11 cellular contexts compared by ENCODE assay signal in the genomic region with DNA sequence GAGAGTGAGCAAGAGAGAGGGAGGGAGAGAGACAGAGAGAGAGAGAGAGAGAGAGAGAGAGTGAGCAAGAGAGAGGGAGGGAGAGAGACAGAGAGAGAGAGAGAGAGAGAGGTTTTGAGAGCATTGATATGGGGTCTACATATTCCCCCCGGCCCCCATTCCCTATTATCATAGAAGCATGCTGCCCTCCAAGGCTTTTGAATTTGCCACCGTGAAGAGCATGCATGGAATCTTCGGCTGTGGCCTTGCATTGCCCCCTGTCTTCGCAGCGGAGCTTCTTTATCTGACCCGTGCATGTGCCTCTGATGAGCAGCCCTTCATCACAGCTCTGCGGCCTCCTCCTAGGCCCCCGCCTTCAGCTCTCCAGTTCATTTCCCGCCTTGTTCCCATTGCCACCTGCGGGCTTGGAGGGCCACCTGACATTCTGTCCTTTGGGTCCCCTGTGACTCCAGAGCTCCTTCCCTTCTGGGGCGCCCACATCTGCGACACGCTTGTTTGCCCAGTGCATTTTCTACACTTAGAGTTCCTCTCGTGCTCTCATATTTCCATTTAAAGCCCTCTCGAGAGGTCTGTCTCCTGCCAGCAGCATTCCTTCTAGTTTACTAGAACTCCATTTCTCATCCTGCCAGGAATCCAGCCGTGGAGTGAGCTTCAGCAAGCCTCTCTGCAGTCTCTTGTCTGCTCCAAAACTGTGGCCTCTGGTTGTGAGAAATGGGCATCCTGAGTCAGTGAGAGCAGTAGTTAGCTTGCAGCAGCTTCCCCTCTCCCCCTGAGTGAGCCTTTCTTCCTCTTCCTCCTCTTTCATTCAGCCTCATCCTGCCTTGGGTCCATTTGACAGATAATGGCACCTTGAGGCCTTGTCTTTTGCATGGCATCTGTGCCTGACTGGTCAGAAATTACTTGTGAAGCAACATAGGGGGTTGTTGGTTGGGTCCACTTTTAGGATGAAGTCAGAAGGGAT. TPM values are rescaled to one million over a fixed set of nuclear protein-coding genes. Genes with fewer than 3 reads are reported as not detected.
DNase-seq lines count a peak whose midpoint lies in the region; ATAC-seq and TF ChIP-seq lines count a peak whose summit lies in the region.
"Had no signal": no experiment of that assay in that cellular context is flagged by ENCODE, and none has a peak within 500 bp of the region (broad histone marks: within the 10 kb centered on the region; RNA-seq: fewer than 3 reads in every experiment).

No MANE protein-coding gene starts in this region.

- peaks cover 3 to 7% (median 7%) of the 10 kb centered on the region in 3 donors for H3K36me3 Mint-ChIP-seq in naive thymus-derived CD8-positive, alpha-beta T cell

- CTCF ChIA-PET in AG04450 (lab: Charles Lee): interaction anchor here (0.8 to 1.5 kb wide), 4 partner anchors 13 to 443 kb away, joined by 3 to 6 read pairs (median 4); no protein-coding TSS in a partner anchor

- TF ChIP-seq CTCF in AG04450 (IDR thresholded peaks at IDR 0.05; ENCODE audit: low read depth, low read length) (0 out of 2 replicates have a peak, but pooled peaks have one; percentile 19), GM10266 (IDR thresholded peaks at IDR 0.05; ENCODE audit: control insufficient read depth, insufficient read depth, low read depth, missing control alignments) (no peak)

- H3K27me3 ChIP-seq in AG04450 (ENCODE audit: control insufficient read depth, insufficient read depth, low read length) (no peaks in the 10 kb centered on the region), duodenal mucosa (ENCODE audit: control insufficient read depth in 1 of 2, insufficient read depth in 2 of 2, low read length in 2 of 2) (no peaks in the 10 kb centered on the region)

- H3K27ac ChIP-seq in AG04450 (ENCODE audit: low read depth, low read length) (peak overlapping the region; percentile 89), duodenal mucosa (ENCODE audit: low read depth, low read length) (peak overlapping the region; percentile 3)

- peaks cover 32 to 53% (median 46%) of the 10 kb centered on the region in 4 donors for H3K4me1 Mint-ChIP-seq in naive thymus-derived CD8-positive, alpha-beta T cell

- no peaks in the 10 kb centered on the region for H3K9me3 Mint-ChIP-seq in naive thymus-derived CD8-positive, alpha-beta T cell

- peaks cover 0 to 10% of the 10 kb centered on the region in 2 donors for H3K36me3 ChIP-seq in duodenal mucosa (ENCODE audit: control insufficient read depth in 1 of 2, insufficient read depth in 2 of 2, low read length in 2 of 2)

- peak overlapping the region; percentile 13; the same call in 1 of the 2 replicates for H3K4me3 ChIP-seq in AG04450 (ENCODE audit: low read depth, low read length)
- no peak overlapping the region for H3K4me3 ChIP-seq in duodenal mucosa (ENCODE audit: low read depth in 1 of 2, low read length in 2 of 2)

- no peak overlapping the region for H3K9ac ChIP-seq in duodenal mucosa (ENCODE audit: low read depth in 1 of 2, low read length in 2 of 2)

- peak overlapping the region; percentile 3 to 86 (median 25) for H3K27ac Mint-ChIP-seq in naive thymus-derived CD8-positive, alpha-beta T cell

- H3K27me3 Mint-ChIP-seq in naive thymus-derived CD8-positive, alpha-beta T cell: peaks cover 0 to 2% (median 0%) of the 10 kb centered on the region in 5 donors

- DNase-seq in AG04450 (ENCODE audit: low read depth, low spot score): peak; percentile 76
- DNase-seq in NCI-H1092 (lab: John Stamatoyannopoulos, UW): peak; percentile 56
- DNase-seq in naive thymus-derived CD8-positive, alpha-beta T cell: no peak
- DNase-seq in COLO668 (lab: John Stamatoyannopoulos, UW; ENCODE audit: unreplicated experiment): no peak
- DNase-seq in GM10266 (ENCODE audit: extremely low spot score): no peak
- DNase-seq in NOMO-1 treated with dmso at 0.1 percent for 144 hours (lab: John Stamatoyannopoulos, UW; ENCODE audit: unreplicated experiment): no peak
- DNase-seq: effector CD4-positive, alpha-beta T cell; KG1; retina had no signal

- peak overlapping the region in 4 of 10 donors; percentile 8 to 75 (median 21) for H3K4me3 Mint-ChIP-seq in naive thymus-derived CD8-positive, alpha-beta T cell

- POLR2A ChIA-PET in AG04450 (lab: Yijun Ruan, JAX): interaction anchor here (0.8 kb wide), 1 partner anchor 89 kb away, joined by 3 read pairs; no protein-coding TSS in a partner anchor
- POLR2A ChIA-PET in naive thymus-derived CD8-positive, alpha-beta T cell (lab: Charles Lee): no interaction called here

- peaks cover 30 to 38% of the 10 kb centered on the region in 2 donors for H3K4me1 ChIP-seq in duodenal mucosa (ENCODE audit: control insufficient read depth in 1 of 2, insufficient read depth in 2 of 2, low read length in 2 of 2)

- ATAC-seq in naive thymus-derived CD8-positive, alpha-beta T cell: no peak
- no peak for ATAC-seq in GM21515 (IDR thresholded peaks at IDR 0.05; ENCODE audit: unreplicated experiment)

- H3K9me3 ChIP-seq in AG04450 (ENCODE audit: control insufficient read depth, insufficient read depth, low read length) (no peaks in the 10 kb centered on the region), duodenal mucosa (ENCODE audit: control insufficient read depth in 1 of 2, low read length in 2 of 2) (no peaks in the 10 kb centered on the region)

RNA-seq across cellular contexts. Expression of a gene that starts 25.3 kb away (rescaled TPM):
- 64.2 and 76.3 TPM in 2 replicates for polyA plus RNA-seq in AG04450 (2011; rRNA removed)
- 632 and 1,065 TPM in 2 replicates for polyA minus RNA-seq in AG04450 (2011; rRNA and poly(A)+ RNA removed)
- 10 to 100 TPM in 1 of 2 experiments, 1 to 10 TPM in 1; 7.7 to 10.3 TPM for total RNA-seq in naive thymus-derived CD8-positive, alpha-beta T cell
- polyA plus RNA-seq in naive thymus-derived CD8-positive, alpha-beta T cell: 10 to 100 TPM in 1 of 3 donors, 1 to 10 TPM in 2; 4.9 to 12.5 (median 7.1) TPM

Comparison
In these comparisons a context has a peak if more than half of its experiments do, and no peak if none do; other contexts are left out.
1. DNase-seq: peak in AG04450 (single experiment) and NCI-H1092 (single experiment); none in naive thymus-derived CD8-positive, alpha-beta T cell (0 of 10), COLO668 (single experiment), GM10266 (single experiment) and NOMO-1 treated with dmso at 0.1 percent for 144 hours (single experiment).